ENCODE assay signal across 30 cellular contexts in genomic region chr16:65740716-65741115, GRCh38.
"Had no signal": no experiment of that assay in that cellular context is flagged by ENCODE, and none has a peak within 500 bp of the region (broad histone marks: within the 10 kb centered on the region; RNA-seq: fewer than 3 reads in every experiment).

No MANE protein-coding gene starts in this region.

- H3K27me3 Mint-ChIP-seq: activated T-helper 17 cell treated with anti-CD3 and anti-CD28 coated beads, Interleukin-2, amount 50 U/mL, for 72 hours had no signal

- H3K4me1 Mint-ChIP-seq: activated T-helper 17 cell treated with anti-CD3 and anti-CD28 coated beads, Interleukin-2, amount 50 U/mL, for 72 hours had no signal

- H3K4me3 Mint-ChIP-seq: activated T-cell treated with anti-CD3 and anti-CD28 coated beads, Interleukin-2, amount 50 U/mL, for 4 hours; activated T-helper 17 cell treated with anti-CD3 and anti-CD28 coated beads, Interleukin-2, amount 50 U/mL, for 72 hours; nephron; stimulated activated naive B cell treated with anti-CD40 and anti-IgM and Interleukin-4, amounts not matched to agents 10 μg/mL and 1 μg/mL and 100 μg/mL, for 72 hours had no signal

- H3K4me3 ChIP-seq: breast epithelium, esophagus squamous epithelium, left lung, lower lobe of right lung, stomach, thyroid gland, upper lobe of right lung had no signal

- H3K27me3 ChIP-seq: breast epithelium, esophagus squamous epithelium, left lung, stomach, thyroid gland, upper lobe of right lung had no signal

- FAIRE-seq: colon, endometrium, islet of Langerhans had no signal

- H3K36me3 ChIP-seq: breast epithelium, esophagus squamous epithelium, left lung, lower lobe of right lung, stomach, thyroid gland, upper lobe of right lung, WERI-Rb-1 had no signal

- H3K4me1 ChIP-seq: breast epithelium, esophagus squamous epithelium, left lung, lower lobe of right lung, stomach, thyroid gland, upper lobe of right lung had no signal

- DNase-seq: activated CD4-positive, alpha-beta T cell treated with anti-CD3 and anti-CD28 coated beads for 48 hours; activated CD4-positive, alpha-beta T cell treated with anti-CD3 and anti-CD28 coated beads, Interleukin-2, amount 50 U/mL, for 48 hours; activated CD8-positive, alpha-beta memory T cell treated with anti-CD3 and anti-CD28 coated beads, Interleukin-2, amount 50 U/mL, for 48 hours; activated gamma-delta T cell treated with Interleukin-2 at 50 U/mL for 16 hours; activated naive CD4-positive, alpha-beta T cell treated with anti-CD3 and anti-CD28 coated beads, Interleukin-2, amount 50 U/mL, for 16 hours; activated T-cell treated with anti-CD3 and anti-CD28 coated beads, Interleukin-2, amount 50 U/mL, for 4 hours; central memory CD4-positive, alpha-beta T cell; dermis blood vessel endothelial cell; effector CD8-positive, alpha-beta T cell; esophagus squamous epithelium; foreskin melanocyte; left lung; lower lobe of right lung; posterior cingulate gyrus; right cardiac atrium; stimulated activated CD4-positive, alpha-beta T cell treated with anti-CD3 and anti-CD28 coated beads, Interleukin-15, amount 100 ng/mL, for 24 hours; stimulated activated CD4-positive, alpha-beta T cell treated with anti-CD3 and anti-CD28 coated beads, Interleukin-2, amount 100 ng/mL, for 24 hours; stimulated activated naive B cell treated with anti-CD40 and anti-IgM and Interleukin-4, amounts not matched to agents 10 μg/mL and 1 μg/mL and 100 μg/mL, for 72 hours; stomach; thyroid gland; upper lobe of right lung; WERI-Rb-1 had no signal

- H3K9me3 Mint-ChIP-seq: activated T-cell treated with anti-CD3 and anti-CD28 coated beads, Interleukin-2, amount 50 U/mL, for 4 hours; nephron had no signal

- H3K27ac ChIP-seq: breast epithelium, epithelial cell of prostate, esophagus squamous epithelium, left lung, lower lobe of right lung, stomach, thyroid gland, upper lobe of right lung, WERI-Rb-1 had no signal

- H3K27ac Mint-ChIP-seq: activated T-helper 17 cell treated with anti-CD3 and anti-CD28 coated beads, Interleukin-2, amount 50 U/mL, for 72 hours; nephron; stimulated activated naive B cell treated with anti-CD40 and anti-IgM and Interleukin-4, amounts not matched to agents 10 μg/mL and 1 μg/mL and 100 μg/mL, for 72 hours had no signal

- H3K9me3 ChIP-seq: breast epithelium, esophagus squamous epithelium, left lung, lower lobe of right lung, stomach, thyroid gland, upper lobe of right lung had no signal

- ATAC-seq: activated CD4-positive, CD25-positive, alpha-beta regulatory T cell treated with anti-CD3 and anti-CD28 coated beads, Interleukin-2, amount 50 U/mL, for 24 hours; activated T-cell treated with anti-CD3 and anti-CD28 coated beads, Interleukin-2, amount 50 U/mL, for 4 hours; activated T-helper 17 cell treated with anti-CD3 and anti-CD28 coated beads, Interleukin-2, amount 50 U/mL, for 72 hours; left lung; lower lobe of right lung; right cardiac atrium; stimulated activated naive B cell treated with anti-CD40 and anti-IgM and Interleukin-4, amounts not matched to agents 10 μg/mL and 1 μg/mL and 100 μg/mL, for 72 hours; upper lobe of right lung had no signal

- H3K36me3 Mint-ChIP-seq: stimulated activated naive B cell treated with anti-CD40 and anti-IgM and Interleukin-4, amounts not matched to agents 10 μg/mL and 1 μg/mL and 100 μg/mL, for 72 hours had no signal
